Comparison of ENCODE assay signal across 1 cellular context in the genomic region with DNA sequence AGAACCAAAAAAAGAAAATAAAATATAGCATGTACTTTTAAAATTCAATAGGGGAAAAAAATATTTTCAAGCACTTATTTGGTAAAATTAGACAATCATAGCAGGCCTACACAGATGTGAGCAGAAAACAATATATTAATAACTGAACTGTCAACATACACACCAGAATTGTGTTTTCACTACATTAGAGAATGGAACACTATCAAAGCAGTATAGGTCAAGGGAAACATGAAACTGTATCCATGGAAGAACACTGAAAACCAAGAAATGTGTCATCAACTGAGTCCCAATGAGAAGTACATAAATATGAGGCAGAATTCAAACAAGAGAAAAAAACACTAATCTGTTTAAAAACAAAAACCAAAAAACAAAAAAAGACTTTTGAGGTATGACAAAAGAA.
TF ChIP-seq lines count a peak whose summit lies in the region.

No MANE protein-coding gene starts in this region.

TF ChIP-seq in IMR-90, 13 proteins besides CTCF, POLR2A, EP300 and RAD21 (continued from another document):
- TF ChIP-seq, protein P1, sequence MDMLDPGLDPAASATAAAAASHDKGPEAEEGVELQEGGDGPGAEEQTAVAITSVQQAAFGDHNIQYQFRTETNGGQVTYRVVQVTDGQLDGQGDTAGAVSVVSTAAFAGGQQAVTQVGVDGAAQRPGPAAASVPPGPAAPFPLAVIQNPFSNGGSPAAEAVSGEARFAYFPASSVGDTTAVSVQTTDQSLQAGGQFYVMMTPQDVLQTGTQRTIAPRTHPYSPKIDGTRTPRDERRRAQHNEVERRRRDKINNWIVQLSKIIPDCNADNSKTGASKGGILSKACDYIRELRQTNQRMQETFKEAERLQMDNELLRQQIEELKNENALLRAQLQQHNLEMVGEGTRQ (IDR thresholded peaks at IDR 0.05; ENCODE audit: low read depth, low read length), result no peak
- TF ChIP-seq FOS (IDR thresholded peaks at IDR 0.05; ENCODE audit: low read depth, low read length) (no peak), SMC3 (IDR thresholded peaks at IDR 0.05; ENCODE audit: low read depth, low read length) (no peak), BHLHE40 (IDR thresholded peaks at IDR 0.05; ENCODE audit: low read depth, low read length) (no peak), MAFK (IDR thresholded peaks at IDR 0.05; ENCODE audit: low read depth, low read length) (no peak), CHD1 (IDR thresholded peaks at IDR 0.05; ENCODE audit: low read depth, low read length) (no peak), NFE2L2 (IDR thresholded peaks at IDR 0.05; ENCODE audit: low read depth, low read length) (no peak)
- TF ChIP-seq, protein P2, sequence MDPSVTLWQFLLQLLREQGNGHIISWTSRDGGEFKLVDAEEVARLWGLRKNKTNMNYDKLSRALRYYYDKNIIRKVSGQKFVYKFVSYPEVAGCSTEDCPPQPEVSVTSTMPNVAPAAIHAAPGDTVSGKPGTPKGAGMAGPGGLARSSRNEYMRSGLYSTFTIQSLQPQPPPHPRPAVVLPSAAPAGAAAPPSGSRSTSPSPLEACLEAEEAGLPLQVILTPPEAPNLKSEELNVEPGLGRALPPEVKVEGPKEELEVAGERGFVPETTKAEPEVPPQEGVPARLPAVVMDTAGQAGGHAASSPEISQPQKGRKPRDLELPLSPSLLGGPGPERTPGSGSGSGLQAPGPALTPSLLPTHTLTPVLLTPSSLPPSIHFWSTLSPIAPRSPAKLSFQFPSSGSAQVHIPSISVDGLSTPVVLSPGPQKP (IDR thresholded peaks at IDR 0.05; ENCODE audit: borderline replicate concordance, low read depth, low read length), result no peak
